Comparison of ENCODE assay signal across 13 cellular contexts in the genomic region with DNA sequence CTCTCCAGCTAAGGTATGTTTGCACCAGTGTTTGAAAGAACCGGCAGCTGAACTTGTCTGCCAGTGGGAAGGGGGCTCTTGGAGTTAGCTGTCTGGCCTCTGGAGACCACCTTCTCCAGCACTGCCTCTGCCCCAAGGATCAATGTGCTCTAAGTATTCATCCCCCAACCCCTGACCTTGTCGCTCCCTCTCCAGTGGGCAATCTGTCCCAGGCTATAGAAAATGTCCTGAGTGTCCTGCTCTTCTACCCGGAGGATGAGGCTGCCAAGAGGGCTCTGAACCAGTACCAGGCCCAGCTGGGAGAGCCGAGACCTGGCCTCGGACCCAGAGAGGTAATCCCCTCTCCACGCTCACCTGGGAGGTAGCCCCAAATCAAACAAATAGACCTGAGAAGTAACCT.
"Had no signal": no experiment of that assay in that cellular context is flagged by ENCODE, and none has a peak within 500 bp of the region (broad histone marks: within the 10 kb centered on the region; RNA-seq: fewer than 3 reads in every experiment).

No MANE protein-coding gene starts in this region.

- H3K27ac Mint-ChIP-seq: activated CD8-positive, alpha-beta T cell treated with anti-CD3 and anti-CD28 coated beads for 36 hours; dendritic cell treated with granulocyte-macrophage colony-stimulating factor and Interleukin-4, amounts not matched to agents 40 ng/mL and 50 ng/mL, for 4 days had no signal

- H3K4me3 Mint-ChIP-seq: activated CD8-positive, alpha-beta T cell treated with anti-CD3 and anti-CD28 coated beads for 36 hours; dendritic cell treated with granulocyte-macrophage colony-stimulating factor and Interleukin-4, amounts not matched to agents 40 ng/mL and 50 ng/mL, for 4 days had no signal

- H3K27me3 ChIP-seq: brain microvascular endothelial cell, right atrium auricular region, SJCRH30, tibial nerve had no signal

- H3K9me3 ChIP-seq: neutrophil, right atrium auricular region, SJCRH30, tibial nerve had no signal

- H3K4me3 ChIP-seq: right atrium auricular region, SJCRH30, tibial nerve had no signal

- ATAC-seq: activated CD8-positive, alpha-beta T cell treated with anti-CD3 and anti-CD28 coated beads for 36 hours; left lobe of liver had no signal

- H3K36me3 ChIP-seq: neutrophil had no signal

- DNase-seq: activated CD4-positive, alpha-beta T cell treated with anti-CD3 and anti-CD28 coated beads for 1 hour; activated CD8-positive, alpha-beta memory T cell treated with anti-CD3 and anti-CD28 coated beads, Interleukin-2, amount 50 U/mL, for 4 hours; activated CD8-positive, alpha-beta T cell treated with anti-CD3 and anti-CD28 coated beads for 36 hours; activated naive CD4-positive, alpha-beta T cell; brain microvascular endothelial cell; mammary epithelial cell; SJCRH30; small intestine had no signal

- H3K9me3 Mint-ChIP-seq: activated CD8-positive, alpha-beta T cell treated with anti-CD3 and anti-CD28 coated beads for 36 hours; dendritic cell treated with granulocyte-macrophage colony-stimulating factor and Interleukin-4, amounts not matched to agents 40 ng/mL and 50 ng/mL, for 4 days had no signal

- H3K27ac ChIP-seq: brain microvascular endothelial cell, neutrophil, SJCRH30 had no signal
